In the genomic region with DNA sequence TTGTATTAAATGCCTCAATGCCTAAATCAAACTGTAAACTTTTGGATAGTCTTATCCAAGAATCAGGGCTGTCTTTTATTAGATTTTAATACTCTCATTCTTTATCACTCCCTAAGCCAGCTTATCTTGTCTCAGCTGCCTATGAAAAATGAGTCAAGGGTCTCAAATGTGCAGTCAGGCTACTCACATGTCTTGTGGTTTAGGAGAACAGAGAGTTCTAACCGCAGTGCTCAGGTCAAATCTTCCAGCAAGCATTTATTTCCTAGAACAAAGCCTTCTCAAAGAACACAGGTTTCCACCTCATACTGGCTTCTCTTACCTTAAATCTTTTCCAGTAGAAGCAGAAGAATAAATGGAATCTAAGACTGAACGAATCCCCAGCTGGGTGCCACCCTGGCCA, we compare ENCODE assay signal across 26 cellular contexts. TPM values are rescaled to one million over a fixed set of nuclear protein-coding genes. Genes with fewer than 3 reads are reported as not detected.
DNase-seq lines count a peak whose midpoint lies in the region; ATAC-seq and TF ChIP-seq lines count a peak whose summit lies in the region.
"Had no signal": no experiment of that assay in that cellular context is flagged by ENCODE, and none has a peak within 500 bp of the region (broad histone marks: within the 10 kb centered on the region; RNA-seq: fewer than 3 reads in every experiment).

No MANE protein-coding gene starts in this region.

- no peaks in the 10 kb centered on the region for H3K9me2 ChIP-seq in MM.1S (replicated peaks; ENCODE audit: insufficient read depth, low read length)

- H3K27me3 ChIP-seq in BLaER1 (no peaks in the 10 kb centered on the region), MM.1S (replicated peaks; ENCODE audit: insufficient read depth, low read length) (no peaks in the 10 kb centered on the region)
- H3K27me3 ChIP-seq: MG63, Peyer's patch, SJSA1 had no signal

- DNase-seq in ELR (ENCODE audit: low read depth) (peak; percentile 5), MM.1S (peak; percentile 54), renal cortical epithelial cell (ENCODE audit: low read depth) (peak; percentile 1), ureter (ENCODE audit: low spot score) (no peak), NCI-H1092 (lab: John Stamatoyannopoulos, UW) (no peak)
- DNase-seq: BE2C; CD4-positive, alpha-beta T cell; COR-L47; DMS79; Karpas-422; MG63; NCI-H1092 treated with DMSO at 0.1 percent for 48 hours; NCI-H1436 treated with DMSO at 0.1 percent for 48 hours; NCI-H1930; NCI-H226; NCI-H510A treated with DMSO at 0.1 percent for 48 hours; NCI-H774; Peyer's patch; T-helper 1 cell had no signal

- H3K9me3 ChIP-seq in BLaER1 = peaks cover 15% of the 10 kb centered on the region
- no peaks in the 10 kb centered on the region for H3K9me3 ChIP-seq in MM.1S (replicated peaks; ENCODE audit: insufficient read depth, low read length)
- H3K9me3 ChIP-seq: BE2C, HAP-1, MG63, Peyer's patch, SJSA1 had no signal

- no peak for ATAC-seq in GM18519 (IDR thresholded peaks at IDR 0.05; ENCODE audit: low FRiP score, unreplicated experiment)
- ATAC-seq: GM23338 had no signal

- no peak overlapping the region for H3K4me3 ChIP-seq in BLaER1
- no peak overlapping the region for H3K4me3 ChIP-seq in MM.1S (ENCODE audit: low read length)
- H3K4me3 ChIP-seq: GM23338, HAP-1, MG63, Peyer's patch, SJSA1 had no signal

- H3K27ac ChIP-seq in BLaER1 (0 out of 2 replicates have a peak overlapping the region, but pooled peaks have one; percentile 72), MM.1S (ENCODE audit: low read length) (no peak overlapping the region)
- H3K27ac ChIP-seq: Peyer's patch, SJSA1 had no signal

- H4K20me1 ChIP-seq in BLaER1 (no peaks in the 10 kb centered on the region), MM.1S (ENCODE audit: insufficient read depth, low read length) (no peaks in the 10 kb centered on the region)

- TF ChIP-seq CTCF in MM.1S (IDR thresholded peaks at IDR 0.05; ENCODE audit: low read length) = no peak

- H3K36me3 ChIP-seq in BLaER1 (no peaks in the 10 kb centered on the region), MM.1S (replicated peaks; ENCODE audit: insufficient read depth, low read length) (no peaks in the 10 kb centered on the region)
- H3K36me3 ChIP-seq: BE2C, HAP-1, MG63, Peyer's patch, SJSA1 had no signal

- peaks cover 66% of the 10 kb centered on the region for H3K4me1 ChIP-seq in BLaER1
- H3K4me1 ChIP-seq in MM.1S (ENCODE audit: low read length) = no peaks in the 10 kb centered on the region
- H3K4me1 ChIP-seq: BE2C, HAP-1, Peyer's patch, SJSA1 had no signal

- peak overlapping the region; percentile 61 for H3K4me2 ChIP-seq in BLaER1
- H3K4me2 ChIP-seq in MM.1S (ENCODE audit: low read depth, low read length) = no peak overlapping the region
- H3K4me2 ChIP-seq: GM23338 had no signal

- no peaks in the 10 kb centered on the region for H3F3A ChIP-seq in MM.1S (ENCODE audit: insufficient read depth, low read length)

- no peaks in the 10 kb centered on the region for H3K79me2 ChIP-seq in MM.1S (ENCODE audit: low read length)

- H3K9ac ChIP-seq in BLaER1 = no peak overlapping the region
- H3K9ac ChIP-seq in MM.1S (ENCODE audit: low read length) = no peak overlapping the region

- H2AFZ ChIP-seq in MM.1S (ENCODE audit: low read length) = no peak overlapping the region
- H2AFZ ChIP-seq: GM23338 had no signal

RNA-seq across cellular contexts. Expression of a gene that starts 23.5 kb away (rescaled TPM):
- not detected in 2 replicates for total RNA-seq in renal cortical epithelial cell
- total RNA-seq in ureter = not detected
- total RNA-seq: A673; CD4-positive, alpha-beta T cell; G401; GM23338; Peyer's patch; SJSA1 had no signal

Comparison
In these comparisons a context has a peak if more than half of its experiments do, and no peak if none do; other contexts are left out.
1. DNase-seq: peak in ELR (single experiment), MM.1S (single experiment) and renal cortical epithelial cell (single experiment); none in ureter (single experiment) and NCI-H1092 (single experiment).